1 cellular context compared by ENCODE assay signal in genomic region chr19:45130888-45131615, GRCh38.
TF ChIP-seq lines count a peak whose summit lies in the region.

No MANE protein-coding gene starts in this region.

TF ChIP-seq in IMR-90, 13 proteins besides CTCF, POLR2A, EP300 and RAD21 (continued from another document):
- TF ChIP-seq BHLHE40 (IDR thresholded peaks at IDR 0.05; ENCODE audit: low read depth, low read length) = no peak
- 0 out of 2 replicates have a peak, but pooled peaks have one; percentile 11 for TF ChIP-seq FOS (IDR thresholded peaks at IDR 0.05; ENCODE audit: low read depth, low read length)
- no peak for TF ChIP-seq CHD1 (IDR thresholded peaks at IDR 0.05; ENCODE audit: low read depth, low read length)
- TF ChIP-seq RCOR1 (IDR thresholded peaks at IDR 0.05; ENCODE audit: insufficient replicate concordance, low read length) = no peak
- TF ChIP-seq SMC3 (IDR thresholded peaks at IDR 0.05; ENCODE audit: low read depth, low read length) = peak; percentile 9; the same call in 1 of the 2 replicates
- TF ChIP-seq MAFK (IDR thresholded peaks at IDR 0.05; ENCODE audit: low read depth, low read length) = no peak
